ENCODE assay signal across 24 cellular contexts in the genomic region with DNA sequence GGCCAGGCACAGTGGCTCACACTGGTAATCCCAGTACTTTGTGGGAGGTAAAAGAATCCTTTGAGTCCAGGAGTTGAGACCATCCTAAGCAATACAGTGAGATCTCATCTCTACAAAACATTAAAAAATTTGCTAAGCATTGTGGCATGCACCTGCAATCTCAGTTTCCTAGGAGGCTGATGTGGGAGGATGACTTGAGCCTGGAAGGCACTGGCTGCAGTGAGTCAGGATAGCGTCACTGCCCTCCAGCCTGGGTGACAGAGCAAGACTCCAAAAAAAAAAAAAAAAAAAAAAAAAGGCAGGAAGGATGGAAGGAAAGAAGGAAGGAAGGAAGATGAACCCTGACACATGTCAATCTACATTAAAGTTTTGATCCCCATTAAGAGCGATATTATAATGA.
DNase-seq lines count a peak whose midpoint lies in the region; ATAC-seq, FAIRE-seq and TF ChIP-seq lines count a peak whose summit lies in the region.
"Had no signal": no experiment of that assay in that cellular context is flagged by ENCODE, and none has a peak within 500 bp of the region (broad histone marks: within the 10 kb centered on the region; RNA-seq: fewer than 3 reads in every experiment).

No MANE protein-coding gene starts in this region.

- H2AFZ ChIP-seq in mammary epithelial cell (ENCODE audit: low read depth, low read length): no peak overlapping the region

- peak; percentile 69 for FAIRE-seq in H54 (lab: Jason Lieb, UNC)
- FAIRE-seq: keratinocyte had no signal

- 0 out of 2 replicates have a peak, but pooled peaks cover 3% of the 10 kb centered on the region for H3K9me3 ChIP-seq in Panc1 (ENCODE audit: control insufficient read depth, insufficient read depth, low read depth, low read length)
- H3K9me3 ChIP-seq in mammary epithelial cell (replicated peaks; ENCODE audit: insufficient read depth, low read length): no peaks in the 10 kb centered on the region
- H3K9me3 ChIP-seq: prostate gland had no signal

- no peak overlapping the region for H3K9ac ChIP-seq in mammary epithelial cell (ENCODE audit: insufficient read depth, low read length)

- BruUV-seq in Panc1 (replicated peaks; lab: Mats Ljungman, UMichigan) (no TSS peak), mammary epithelial cell (replicated peaks; lab: Mats Ljungman, UMichigan) (no TSS peak)

- TF ChIP-seq POLR2A in H54 (IDR thresholded peaks at IDR 0.05; ENCODE audit: low read depth, low read length): no peak

- POLR2A ChIA-PET in Panc1 (lab: Charles Lee): no interaction called here

- H3K4me2 ChIP-seq in mammary epithelial cell (ENCODE audit: insufficient read depth, low read depth, low read length): no peak overlapping the region

- intact Hi-C loops in Panc1 (cut with micrococcal nuclease; ENCODE audit: unreplicated experiment): no loop called here
- intact Hi-C loops in mammary epithelial cell (cut with micrococcal nuclease): no loop called here

- H3K36me3 ChIP-seq in Panc1 (ENCODE audit: control insufficient read depth, insufficient read depth, low read length) (no peaks in the 10 kb centered on the region), mammary epithelial cell (ENCODE audit: insufficient read depth, low read length) (no peaks in the 10 kb centered on the region)
- H3K36me3 ChIP-seq: prostate gland had no signal

- DNase-seq in H54 (ENCODE audit: insufficient read length, low spot score) (peak; percentile 0), Panc1 (ENCODE audit: low read depth, low spot score) (peak; percentile 12), mammary epithelial cell (peak; percentile 45), stromal cell of bone marrow (ENCODE audit: low read depth) (peak; percentile 3), hypothalamus (lab: John Stamatoyannopoulos, UW) (no peak), NCI-H2196 (lab: John Stamatoyannopoulos, UW; ENCODE audit: unreplicated experiment) (no peak), dedifferentiated amniotic fluid mesenchymal stem cell (ENCODE audit: extremely low spot score) (no peak)
- DNase-seq: activated CD4-positive, alpha-beta T cell treated with anti-CD3 and anti-CD28 coated beads for 1 hour; activated CD8-positive, alpha-beta memory T cell treated with anti-CD3 and anti-CD28 coated beads for 24 hours; activated naive CD4-positive, alpha-beta T cell treated with Interleukin-2 at 50 U/mL for 16 hours; activated T-cell treated with anti-CD3 and anti-CD28 coated beads, Interleukin-2, amount 50 U/mL, for 24 hours; amniotic stem cell; CD4-positive, alpha-beta T cell; dorsolateral prefrontal cortex; foreskin fibroblast; Kasumi-1; NCI-H1417; NCI-H2081 treated with DMSO at 0.1 percent for 48 hours; NCI-H510A treated with DMSO at 0.1 percent for 48 hours; substantia nigra had no signal

- H3K4me1 ChIP-seq in Panc1 (ENCODE audit: control insufficient read depth, insufficient read depth, low read length) (no peaks in the 10 kb centered on the region), mammary epithelial cell (ENCODE audit: insufficient read depth, low read length) (no peaks in the 10 kb centered on the region)
- H3K4me1 ChIP-seq: prostate gland had no signal

- in situ Hi-C loops in Panc1 (cut with HindIII; ENCODE audit: low pct_unique_long_range_greater_than_20kb, low sequenced_read_pairs) (no loop called here), mammary epithelial cell (cut with MboI; ENCODE audit: low sequenced_read_pairs in 2 of 2) (no loop called here)

- H3K4me3 ChIP-seq in Panc1 (ENCODE audit: low read depth in 2 of 2, low read length in 2 of 2) (no peak overlapping the region), mammary epithelial cell (replicated peaks in 1 of 3; ENCODE audit: insufficient read depth in 1 of 3, low read depth in 2 of 3, low read length in 3 of 3) (no peak overlapping the region)
- H3K4me3 ChIP-seq: dorsolateral prefrontal cortex, lung, prostate gland had no signal

- dilution Hi-C loops in mammary epithelial cell (cut with HindIII; ENCODE audit: low sequenced_read_pairs): no loop called here

- CTCF ChIA-PET in Panc1 (lab: Charles Lee) (no interaction called here), mammary epithelial cell (lab: Charles Lee; ENCODE audit: low non-redundant PET) (no interaction called here)

- no peaks in the 10 kb centered on the region for H4K20me1 ChIP-seq in mammary epithelial cell (ENCODE audit: insufficient read depth, low read length)

- WGBS in mammary epithelial cell (ENCODE audit: low coverage, missing lambda C conversion rate): 50% methylated on average over 2 of the region's 2 CpGs

- ATAC-seq in Panc1: peak; percentile 63; the same call in 1 of the 2 replicates

- H3K27me3 ChIP-seq in Panc1 (ENCODE audit: control insufficient read depth, insufficient read depth, low read length): no peaks in the 10 kb centered on the region
- H3K27me3 ChIP-seq in mammary epithelial cell (ENCODE audit: insufficient read depth, low read length): no peaks in the 10 kb centered on the region
- H3K27me3 ChIP-seq: dorsolateral prefrontal cortex had no signal

- H3K79me2 ChIP-seq in mammary epithelial cell (ENCODE audit: insufficient read depth, low read length): no peaks in the 10 kb centered on the region

- no peak overlapping the region for H3K27ac ChIP-seq in Panc1 (ENCODE audit: low read length)
- no peak overlapping the region for H3K27ac ChIP-seq in mammary epithelial cell (ENCODE audit: insufficient read depth, low read depth, low read length)
- H3K27ac ChIP-seq: dorsolateral prefrontal cortex, epithelial cell of prostate, prostate gland had no signal

- no peak for TF ChIP-seq CTCF in Panc1 (IDR thresholded peaks at IDR 0.05)
- no peak for TF ChIP-seq CTCF in mammary epithelial cell (conservative IDR thresholded peaks at IDR 0.05 in 1 of 2, IDR thresholded peaks at IDR 0.05 in 1 of 2; ENCODE audit: extremely low read depth in 1 of 2, insufficient read depth in 1 of 2, low read depth in 1 of 2, low read length in 2 of 2)

Comparison
In these comparisons a context has a peak if more than half of its experiments do, and no peak if none do; other contexts are left out.
1. DNase-seq: peak in H54 (single experiment), Panc1 (single experiment), mammary epithelial cell (single experiment) and stromal cell of bone marrow (single experiment); none in hypothalamus (0 of 51), NCI-H2196 (single experiment) and dedifferentiated amniotic fluid mesenchymal stem cell (single experiment).